Comparison of ENCODE assay signal across 25 cellular contexts in the genomic region with DNA sequence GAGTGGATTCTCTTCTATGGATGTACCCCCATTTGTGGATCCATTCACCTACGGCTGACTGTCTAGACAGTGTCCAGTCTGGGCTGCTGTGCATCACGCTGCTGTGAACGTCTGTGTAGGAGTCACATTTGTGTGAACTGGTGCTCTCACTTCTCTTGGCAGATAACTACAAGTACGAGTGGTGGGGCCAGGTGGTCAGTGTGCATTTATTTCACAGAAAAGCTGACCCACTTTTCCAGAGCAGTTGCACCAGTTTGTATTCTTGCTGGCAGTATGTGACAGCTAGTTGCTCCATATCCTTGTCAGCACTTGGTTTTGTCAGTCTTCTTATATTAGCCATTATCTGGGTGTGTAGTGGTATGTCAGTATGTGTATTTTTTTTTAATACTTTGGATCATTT. TPM values are rescaled to one million over a fixed set of nuclear protein-coding genes. Genes with fewer than 3 reads are reported as not detected.
DNase-seq lines count a peak whose midpoint lies in the region; ATAC-seq and TF ChIP-seq lines count a peak whose summit lies in the region.
"Had no signal": no experiment of that assay in that cellular context is flagged by ENCODE, and none has a peak within 500 bp of the region (broad histone marks: within the 10 kb centered on the region; RNA-seq: fewer than 3 reads in every experiment).

No MANE protein-coding gene starts in this region.

- no peaks in the 10 kb centered on the region for H3K9me3 Mint-ChIP-seq in activated naive CD8-positive, alpha-beta T cell treated with anti-CD3 and anti-CD28 coated beads, Interleukin-2, amount 50 U/mL, for 24 hours
- H3K9me3 Mint-ChIP-seq in nephron: no peaks in the 10 kb centered on the region
- no peaks in the 10 kb centered on the region for H3K9me3 Mint-ChIP-seq in stimulated activated naive CD8-positive, alpha-beta T cell treated with anti-CD3 and anti-CD28 coated beads, Interleukin-15, amount 100 ng/mL, for 72 hours
- H3K9me3 Mint-ChIP-seq: activated CD4-positive, alpha-beta memory T cell treated with anti-CD3 and anti-CD28 coated beads for 36 hours had no signal

- peaks cover 1% of the 10 kb centered on the region for H3K36me3 Mint-ChIP-seq in activated naive CD8-positive, alpha-beta T cell treated with anti-CD3 and anti-CD28 coated beads, Interleukin-2, amount 50 U/mL, for 24 hours (ENCODE audit: low read depth)
- H3K36me3 Mint-ChIP-seq in nephron (ENCODE audit: low read depth): peaks cover 10% of the 10 kb centered on the region
- H3K36me3 Mint-ChIP-seq: activated CD4-positive, alpha-beta memory T cell treated with anti-CD3 and anti-CD28 coated beads for 36 hours had no signal

- TF ChIP-seq CTCF in right atrium auricular region (IDR thresholded peaks at IDR 0.05): no peak
- no peak for TF ChIP-seq CTCF in nephron (IDR thresholded peaks at IDR 0.05; ENCODE audit: unreplicated experiment in 3 of 3)

- intact Hi-C loops in cardiac septum (cut with DNase I): no loop called here

- H3K27ac ChIP-seq in right atrium auricular region: peak overlapping the region; percentile 43 to 68
- H3K27ac ChIP-seq: C4-2B, neural progenitor cell, right lobe of liver, SJSA1, thoracic aorta had no signal

- peaks cover 3 to 62% of the 10 kb centered on the region in 2 donors for H3K4me1 ChIP-seq in right atrium auricular region
- H3K4me1 ChIP-seq: neural progenitor cell, SJSA1 had no signal

- peaks cover 72% of the 10 kb centered on the region for H3K4me1 Mint-ChIP-seq in activated naive CD8-positive, alpha-beta T cell treated with anti-CD3 and anti-CD28 coated beads, Interleukin-2, amount 50 U/mL, for 24 hours
- peaks cover 45% of the 10 kb centered on the region for H3K4me1 Mint-ChIP-seq in nephron
- peaks cover 65% of the 10 kb centered on the region for H3K4me1 Mint-ChIP-seq in stimulated activated naive CD8-positive, alpha-beta T cell treated with anti-CD3 and anti-CD28 coated beads, Interleukin-15, amount 100 ng/mL, for 72 hours

- H3K9me3 ChIP-seq in right atrium auricular region: no peaks in the 10 kb centered on the region
- H3K9me3 ChIP-seq: body of pancreas, heart left ventricle, lower lobe of right lung, right lobe of liver, SJSA1, thoracic aorta had no signal

- no peak overlapping the region for H3K4me3 Mint-ChIP-seq in activated naive CD8-positive, alpha-beta T cell treated with anti-CD3 and anti-CD28 coated beads, Interleukin-2, amount 50 U/mL, for 24 hours
- no peak overlapping the region for H3K4me3 Mint-ChIP-seq in nephron
- H3K4me3 Mint-ChIP-seq in stimulated activated naive CD8-positive, alpha-beta T cell treated with anti-CD3 and anti-CD28 coated beads, Interleukin-15, amount 100 ng/mL, for 72 hours: no peak overlapping the region
- H3K4me3 Mint-ChIP-seq: activated CD4-positive, alpha-beta memory T cell treated with anti-CD3 and anti-CD28 coated beads for 36 hours; neural progenitor cell had no signal

- H3K36me3 ChIP-seq in right atrium auricular region: no peaks in the 10 kb centered on the region
- H3K36me3 ChIP-seq: heart left ventricle, neural progenitor cell, right lobe of liver, thoracic aorta had no signal

- DNase-seq in right atrium auricular region (ENCODE audit: low spot score): no peak
- DNase-seq in cardiac septum (ENCODE audit: low spot score): no peak
- no peak for DNase-seq in activated naive CD8-positive, alpha-beta T cell treated with anti-CD3 and anti-CD28 coated beads, Interleukin-2, amount 50 U/mL, for 24 hours
- DNase-seq in stimulated activated naive CD8-positive, alpha-beta T cell treated with anti-CD3 and anti-CD28 coated beads, Interleukin-15, amount 100 ng/mL, for 72 hours: no peak
- DNase-seq in RPMI8226: no peak
- DNase-seq: activated CD4-positive, alpha-beta memory T cell treated with anti-CD3 and anti-CD28 coated beads for 36 hours; activated effector memory CD4-positive, alpha-beta T cell treated with anti-CD3 and anti-CD28 coated beads, Interleukin-2, amount 50 U/mL, for 16 hours; effector CD4-positive, alpha-beta T cell; NCI-H146; NCI-H2107; NCI-H774; stimulated activated CD4-positive, alpha-beta T cell treated with anti-CD3 and anti-CD28 coated beads, Interleukin-12 subunit alpha, Interleukin-12 subunit beta, amount 100 ng/mL, for 4 hours; stimulated activated CD4-positive, alpha-beta T cell treated with anti-CD3 and anti-CD28 coated beads, Interleukin-4, amount 100 ng/mL, for 24 hours; stimulated activated naive CD4-positive, alpha-beta T cell had no signal

- H3K27me3 Mint-ChIP-seq in activated naive CD8-positive, alpha-beta T cell treated with anti-CD3 and anti-CD28 coated beads, Interleukin-2, amount 50 U/mL, for 24 hours: no peaks in the 10 kb centered on the region
- no peaks in the 10 kb centered on the region for H3K27me3 Mint-ChIP-seq in nephron (ENCODE audit: low read depth)
- no peaks in the 10 kb centered on the region for H3K27me3 Mint-ChIP-seq in stimulated activated naive CD8-positive, alpha-beta T cell treated with anti-CD3 and anti-CD28 coated beads, Interleukin-15, amount 100 ng/mL, for 72 hours
- H3K27me3 Mint-ChIP-seq: activated CD4-positive, alpha-beta memory T cell treated with anti-CD3 and anti-CD28 coated beads for 36 hours had no signal

- no peak overlapping the region for H3K4me3 ChIP-seq in right atrium auricular region
- H3K4me3 ChIP-seq: body of pancreas, lower lobe of right lung, neural progenitor cell, right lobe of liver, SJSA1, thoracic aorta had no signal

- H3K27ac Mint-ChIP-seq in activated naive CD8-positive, alpha-beta T cell treated with anti-CD3 and anti-CD28 coated beads, Interleukin-2, amount 50 U/mL, for 24 hours: peak overlapping the region; percentile 11
- peak overlapping the region; percentile 0 to 58 (median 53) for H3K27ac Mint-ChIP-seq in nephron
- H3K27ac Mint-ChIP-seq in stimulated activated naive CD8-positive, alpha-beta T cell treated with anti-CD3 and anti-CD28 coated beads, Interleukin-15, amount 100 ng/mL, for 72 hours: no peak overlapping the region
- H3K27ac Mint-ChIP-seq: activated CD4-positive, alpha-beta memory T cell treated with anti-CD3 and anti-CD28 coated beads for 36 hours; neural progenitor cell had no signal

- no peak for ATAC-seq in activated naive CD8-positive, alpha-beta T cell treated with anti-CD3 and anti-CD28 coated beads, Interleukin-2, amount 50 U/mL, for 24 hours
- ATAC-seq in HG02588 (IDR thresholded peaks at IDR 0.05; ENCODE audit: unreplicated experiment): no peak
- ATAC-seq in stimulated activated naive CD8-positive, alpha-beta T cell treated with anti-CD3 and anti-CD28 coated beads, Interleukin-15, amount 100 ng/mL, for 72 hours: no peak
- ATAC-seq: activated CD4-positive, CD25-positive, alpha-beta regulatory T cell treated with anti-CD3 and anti-CD28 coated beads, Interleukin-2, amount 50 U/mL, for 24 hours; body of pancreas had no signal

- H3K27me3 ChIP-seq in right atrium auricular region: no peaks in the 10 kb centered on the region
- H3K27me3 ChIP-seq: body of pancreas, heart left ventricle, neural progenitor cell, right lobe of liver, SJSA1 had no signal

RNA-seq across cellular contexts. Expression of a gene that starts 28.4 kb away (rescaled TPM):
- total RNA-seq in right atrium auricular region (10 to 100 TPM; 27.8 to 40.3 TPM), cardiac septum (40.2 TPM)

Comparison
In these comparisons a context has a peak if more than half of its experiments do, and no peak if none do; other contexts are left out.
1. H3K27ac Mint-ChIP-seq: peak in activated naive CD8-positive, alpha-beta T cell treated with anti-CD3 and anti-CD28 coated beads, Interleukin-2, amount 50 U/mL, for 24 hours (single experiment) and nephron (3 of 3); none in stimulated activated naive CD8-positive, alpha-beta T cell treated with anti-CD3 and anti-CD28 coated beads, Interleukin-15, amount 100 ng/mL, for 72 hours (0 of 2).